ENCODE assay signal across 8 cellular contexts in genomic region chr10:1048732-1049424, GRCh38. TPM values are rescaled to one million over a fixed set of nuclear protein-coding genes. Genes with fewer than 3 reads are reported as not detected.
A peak's percentile ranks its signal among the peaks of the same experiment; 100 is the strongest.
DNase-seq lines count a peak whose midpoint lies in the region; ATAC-seq and TF ChIP-seq lines count a peak whose summit lies in the region.

TSS of gene IDI1 (minus strand) at chr10:1049119. CDS start at chr10:1049003, 116 bp downstream.

- ATAC-seq in GM18517 (IDR thresholded peaks at IDR 0.05; ENCODE audit: unreplicated experiment) = peak; percentile 82
- ATAC-seq in HG03039 (IDR thresholded peaks at IDR 0.05; ENCODE audit: unreplicated experiment) = peak; percentile 75

- no peaks in the 10 kb centered on the region for H3K27me3 ChIP-seq in rectal smooth muscle tissue (ENCODE audit: control insufficient read depth, insufficient read depth, low read length)
- H3K27me3 ChIP-seq in vagina = no peaks in the 10 kb centered on the region

- peak within 1 kb of the TSS; percentile 87 for H3K9ac ChIP-seq in rectal smooth muscle tissue (ENCODE audit: low read length)

- H3K27ac ChIP-seq in rectal smooth muscle tissue (ENCODE audit: low read depth, low read length) (peak within 1 kb of the TSS; percentile 100), vagina (peak within 1 kb of the TSS; percentile 100)

- H3K4me3 ChIP-seq in astrocyte of the cerebellum (ENCODE audit: low read depth, low read length) (peak within 1 kb of the TSS; percentile 82), rectal smooth muscle tissue (ENCODE audit: low read length) (peak within 1 kb of the TSS; percentile 96), vagina (peak within 1 kb of the TSS; percentile 74)

- in situ Hi-C loops in astrocyte of the cerebellum (cut with HindIII; ENCODE audit: low sequenced_read_pairs) = loop anchor here (5.0 kb wide), 1 partner anchor 62 kb away; the partner anchor contains the start of gene GTPBP4

- H3K9me3 ChIP-seq in vagina = no peaks in the 10 kb centered on the region

- peaks cover 14% of the 10 kb centered on the region for H3K4me1 ChIP-seq in rectal smooth muscle tissue (ENCODE audit: control insufficient read depth, insufficient read depth, low read length)
- H3K4me1 ChIP-seq in vagina = peaks cover 50% of the 10 kb centered on the region

- no peaks in the 10 kb centered on the region for H3K36me3 ChIP-seq in rectal smooth muscle tissue (ENCODE audit: control insufficient read depth, insufficient read depth, low read length)
- peaks cover 0 to 6% of the 10 kb centered on the region in 2 donors for H3K36me3 ChIP-seq in vagina

- TF ChIP-seq CTCF in astrocyte of the cerebellum (IDR thresholded peaks at IDR 0.05; ENCODE audit: low read depth, low read length, missing control alignments) (no peak), vagina (IDR thresholded peaks at IDR 0.05) (no peak)

- DNase-seq in NCI-H2081 (lab: John Stamatoyannopoulos, UW) = peak; percentile 97 to 98
- peak; percentile 94 for DNase-seq in T-helper 9 cell
- peak; percentile 97 for DNase-seq in astrocyte of the cerebellum (ENCODE audit: low read depth)
- DNase-seq in hepatic stellate cell (ENCODE audit: low spot score) = peak; percentile 98
- DNase-seq in vagina (ENCODE audit: extremely low spot score in 2 of 2) = peak; percentile 98 to 99

- peak; percentile 76 to 86 for TF ChIP-seq POLR2A in vagina (IDR thresholded peaks at IDR 0.05)

- intact Hi-C loops in vagina (cut with DNase I) = loop anchor here (5.0 kb wide), 1 partner anchor 62 kb away; the partner anchor contains the start of gene GTPBP4

RNA-seq across cellular contexts. Expression of gene IDI1, which starts in this region (rescaled TPM):
- total RNA-seq in vagina = 50.3 TPM

Comparison
In these comparisons a context has a peak if more than half of its experiments do, and no peak if none do; other contexts are left out.
1. Peak in every context shown above with its lines: DNase-seq, ATAC-seq, H3K4me3 ChIP-seq and H3K27ac ChIP-seq.